Comparison of ENCODE assay signal across 9 cellular contexts in genomic region chr13:75647126-75647784, GRCh38. TPM values are rescaled to one million over a fixed set of nuclear protein-coding genes. Genes with fewer than 3 reads are reported as not detected.
DNase-seq lines count a peak whose midpoint lies in the region; ATAC-seq lines count a peak whose summit lies in the region.
"Had no signal": no experiment of that assay in that cellular context is flagged by ENCODE, and none has a peak within 500 bp of the region (broad histone marks: within the 10 kb centered on the region; RNA-seq: fewer than 3 reads in every experiment).

No MANE protein-coding gene starts in this region.

- ATAC-seq in GM18867 (IDR thresholded peaks at IDR 0.05; ENCODE audit: unreplicated experiment), result peak; percentile 85
- peak; percentile 89 for ATAC-seq in GM21723 (IDR thresholded peaks at IDR 0.05; ENCODE audit: unreplicated experiment)
- peak; percentile 81 for ATAC-seq in HG03354 (IDR thresholded peaks at IDR 0.05; ENCODE audit: poor library complexity, severe bottlenecking, unreplicated experiment)
- ATAC-seq: activated T-cell treated with anti-CD3 and anti-CD28 coated beads, Interleukin-2, amount 50 U/mL, for 4 hours had no signal

- DNase-seq in kidney tubule cell (ENCODE audit: low spot score), result peak; percentile 61
- DNase-seq in NCI-H1417 treated with DMSO at 0.1 percent for 48 hours (lab: John Stamatoyannopoulos, UW), result no peak
- DNase-seq in stimulated activated CD4-positive, alpha-beta T cell treated with anti-CD3 and anti-CD28 coated beads, Interleukin-4, amount 100 ng/mL, for 24 hours, result no peak
- no peak for DNase-seq in ureter (ENCODE audit: low spot score)
- DNase-seq in HCEC 1CT, result no peak
- DNase-seq: activated T-cell treated with anti-CD3 and anti-CD28 coated beads, Interleukin-2, amount 50 U/mL, for 4 hours had no signal

RNA-seq across cellular contexts. Expression of gene LMO7, which starts 11.1 kb away (rescaled TPM):
- total RNA-seq in ureter, result 57.0 TPM
